ENCODE assay signal across 15 cellular contexts in genomic region chr3:63727248-63727647, GRCh38.
DNase-seq lines count a peak whose midpoint lies in the region; ATAC-seq and TF ChIP-seq lines count a peak whose summit lies in the region.
"Had no signal": no experiment of that assay in that cellular context is flagged by ENCODE, and none has a peak within 500 bp of the region (broad histone marks: within the 10 kb centered on the region; RNA-seq: fewer than 3 reads in every experiment).

No MANE protein-coding gene starts in this region.

- H3K27me3 Mint-ChIP-seq in activated CD8-positive, alpha-beta memory T cell treated with anti-CD3 and anti-CD28 coated beads, Interleukin-2, amount 10 ng/mL, durations not matched to agents 7 days and 5 days = no peaks in the 10 kb centered on the region

- no peak for ATAC-seq in activated CD8-positive, alpha-beta memory T cell treated with anti-CD3 and anti-CD28 coated beads, Interleukin-2, amount 10 ng/mL, durations not matched to agents 7 days and 5 days
- ATAC-seq in HG02885 (IDR thresholded peaks at IDR 0.05; ENCODE audit: poor library complexity, unreplicated experiment) = no peak
- ATAC-seq: CD8-positive, alpha-beta T cell had no signal

- no peak for TF ChIP-seq CTCF in fibroblast of mammary gland (conservative IDR thresholded peaks at IDR 0.05; ENCODE audit: control insufficient read depth, insufficient read depth, low read depth, low read length)

- H3K27ac Mint-ChIP-seq in activated CD8-positive, alpha-beta memory T cell treated with anti-CD3 and anti-CD28 coated beads, Interleukin-2, amount 10 ng/mL, durations not matched to agents 7 days and 5 days = no peak overlapping the region
- H3K27ac Mint-ChIP-seq: CD14-positive monocyte; CD8-positive, alpha-beta T cell had no signal

- no peaks in the 10 kb centered on the region for H3K9me3 Mint-ChIP-seq in activated CD8-positive, alpha-beta memory T cell treated with anti-CD3 and anti-CD28 coated beads, Interleukin-2, amount 10 ng/mL, durations not matched to agents 7 days and 5 days (ENCODE audit: low read depth)
- H3K9me3 Mint-ChIP-seq: CD8-positive, alpha-beta T cell had no signal

- CTCF ChIA-PET in activated CD8-positive, alpha-beta memory T cell treated with anti-CD3 and anti-CD28 coated beads, Interleukin-2, amount 10 ng/mL, durations not matched to agents 7 days and 5 days (lab: Charles Lee) = no interaction called here

- peak; percentile 34 for DNase-seq in RPMI7951 (ENCODE audit: low read depth)
- DNase-seq in fibroblast of mammary gland (ENCODE audit: low read depth) = peak; percentile 45
- DNase-seq in skeletal muscle cell (ENCODE audit: low read depth) = peak; percentile 27
- no peak for DNase-seq in activated CD8-positive, alpha-beta memory T cell treated with anti-CD3 and anti-CD28 coated beads, Interleukin-2, amount 10 ng/mL, durations not matched to agents 7 days and 5 days
- DNase-seq in stimulated activated CD4-positive, alpha-beta T cell treated with anti-CD3 and anti-CD28 coated beads, Interleukin-4, amount 100 ng/mL, for 4 hours = no peak
- no peak for DNase-seq in stimulated activated CD4-positive, alpha-beta T cell treated with anti-CD3 and anti-CD28 coated beads, Interleukin-4, amount 100 ng/mL, for 24 hours
- DNase-seq: CD8-positive, alpha-beta T cell; COR-L47; DMS153; DMS79 treated with DMSO at 0.1 percent for 48 hours; GDM1; GOT3 had no signal

- no peak overlapping the region for H3K4me3 Mint-ChIP-seq in activated CD8-positive, alpha-beta memory T cell treated with anti-CD3 and anti-CD28 coated beads, Interleukin-2, amount 10 ng/mL, durations not matched to agents 7 days and 5 days
- H3K4me3 Mint-ChIP-seq: CD14-positive monocyte; CD8-positive, alpha-beta T cell had no signal

- H3K36me3 Mint-ChIP-seq in activated CD8-positive, alpha-beta memory T cell treated with anti-CD3 and anti-CD28 coated beads, Interleukin-2, amount 10 ng/mL, durations not matched to agents 7 days and 5 days = no peaks in the 10 kb centered on the region
- H3K36me3 Mint-ChIP-seq: CD14-positive monocyte; CD8-positive, alpha-beta T cell had no signal

- H3K4me3 ChIP-seq in fibroblast of mammary gland (ENCODE audit: control insufficient read depth, low read depth, low read length) = no peak overlapping the region
- H3K4me3 ChIP-seq in skeletal muscle cell (ENCODE audit: low read depth, low read length) = no peak overlapping the region
- H3K4me3 ChIP-seq: HAP-1 had no signal

- no peaks in the 10 kb centered on the region for H3K4me1 Mint-ChIP-seq in activated CD8-positive, alpha-beta memory T cell treated with anti-CD3 and anti-CD28 coated beads, Interleukin-2, amount 10 ng/mL, durations not matched to agents 7 days and 5 days
- H3K4me1 Mint-ChIP-seq: CD14-positive monocyte had no signal

Comparison
In these comparisons a context has a peak if more than half of its experiments do, and no peak if none do; other contexts are left out.
1. DNase-seq: peak in RPMI7951 (single experiment), fibroblast of mammary gland (single experiment) and skeletal muscle cell (single experiment); none in activated CD8-positive, alpha-beta memory T cell treated with anti-CD3 and anti-CD28 coated beads, Interleukin-2, amount 10 ng/mL, durations not matched to agents 7 days and 5 days (single experiment), stimulated activated CD4-positive, alpha-beta T cell treated with anti-CD3 and anti-CD28 coated beads, Interleukin-4, amount 100 ng/mL, for 4 hours (0 of 2) and stimulated activated CD4-positive, alpha-beta T cell treated with anti-CD3 and anti-CD28 coated beads, Interleukin-4, amount 100 ng/mL, for 24 hours (single experiment).